Comparison of ENCODE assay signal across 22 cellular contexts in genomic region chr12:14827043-14827442, GRCh38. TPM values are rescaled to one million over a fixed set of nuclear protein-coding genes. Genes with fewer than 3 reads are reported as not detected.
"Had no signal": no experiment of that assay in that cellular context is flagged by ENCODE, and none has a peak within 500 bp of the region (broad histone marks: within the 10 kb centered on the region; RNA-seq: fewer than 3 reads in every experiment).

No MANE protein-coding gene starts in this region.

- ATAC-seq: activated naive CD4-positive, alpha-beta T cell treated with anti-CD3 and anti-CD28 coated beads, Interleukin-2, amount 50 U/mL, for 72 hours; left lung had no signal

- H3K9me3 ChIP-seq: left lung, transverse colon had no signal

- DNase-seq: activated CD4-positive, alpha-beta T cell treated with anti-CD3 and anti-CD28 coated beads, Interleukin-2, amount 50 U/mL, for 4 hours; activated gamma-delta T cell treated with Interleukin-2 at 50 U/mL for 16 hours; amniotic stem cell; caudate nucleus; dorsolateral prefrontal cortex; kidney; left lung; mammary epithelial cell; occipital lobe; posterior cingulate gyrus; stimulated activated CD4-positive, alpha-beta T cell treated with anti-CD3 and anti-CD28 coated beads, Interleukin-2, amount 100 ng/mL, for 24 hours; stimulated activated naive CD4-positive, alpha-beta T cell treated with Interleukin-2 at 50 U/mL for 16 hours; substantia nigra; transverse colon had no signal

- H3K27ac ChIP-seq: dorsolateral prefrontal cortex, left lung, transverse colon had no signal

- H3K36me3 ChIP-seq: left lung, transverse colon had no signal

- H3K4me3 ChIP-seq: dorsolateral prefrontal cortex, left lung, transverse colon had no signal

- H3K4me1 ChIP-seq: left lung, transverse colon had no signal

- H3K27me3 ChIP-seq: dorsolateral prefrontal cortex, left lung, transverse colon had no signal

RNA-seq across cellular contexts. Expression of gene SMCO3, which starts 13.1 kb away (rescaled TPM):
- total RNA-seq: activated CD8-positive, alpha-beta memory T cell treated with anti-CD3 and anti-CD28 coated beads for 36 hours; activated naive CD4-positive, alpha-beta T cell treated with anti-CD3 and anti-CD28 coated beads, Interleukin-2, amount 50 U/mL, for 72 hours; dorsolateral prefrontal cortex; epithelial cell of proximal tubule; myocyte; occipital lobe; T-helper 2 cell treated with Interferon-gamma antibody and Interleukin-4, amounts not matched to agents 100 ng/mL and 5 ng/mL, for 36 hours; transverse colon had no signal
- polyA plus RNA-seq: mammary epithelial cell had no signal

RNA-seq across cellular contexts. Expression of gene ART4, which starts 16.3 kb away (rescaled TPM):
- total RNA-seq: activated CD8-positive, alpha-beta memory T cell treated with anti-CD3 and anti-CD28 coated beads for 36 hours; activated naive CD4-positive, alpha-beta T cell treated with anti-CD3 and anti-CD28 coated beads, Interleukin-2, amount 50 U/mL, for 72 hours; epithelial cell of proximal tubule; frontal cortex; mammary epithelial cell; myocyte; occipital lobe; renal cortical epithelial cell; T-helper 2 cell treated with Interferon-gamma antibody and Interleukin-4, amounts not matched to agents 100 ng/mL and 5 ng/mL, for 36 hours had no signal
- polyA plus RNA-seq: mammary epithelial cell, neural cell had no signal

RNA-seq across cellular contexts. Expression of gene MGP, which starts 58.6 kb away (rescaled TPM):
- total RNA-seq: activated CD8-positive, alpha-beta memory T cell treated with anti-CD3 and anti-CD28 coated beads for 36 hours; myocyte; T-helper 2 cell treated with Interferon-gamma antibody and Interleukin-4, amounts not matched to agents 100 ng/mL and 5 ng/mL, for 36 hours had no signal
